ENCODE assay signal across 8 cellular contexts in the genomic region with DNA sequence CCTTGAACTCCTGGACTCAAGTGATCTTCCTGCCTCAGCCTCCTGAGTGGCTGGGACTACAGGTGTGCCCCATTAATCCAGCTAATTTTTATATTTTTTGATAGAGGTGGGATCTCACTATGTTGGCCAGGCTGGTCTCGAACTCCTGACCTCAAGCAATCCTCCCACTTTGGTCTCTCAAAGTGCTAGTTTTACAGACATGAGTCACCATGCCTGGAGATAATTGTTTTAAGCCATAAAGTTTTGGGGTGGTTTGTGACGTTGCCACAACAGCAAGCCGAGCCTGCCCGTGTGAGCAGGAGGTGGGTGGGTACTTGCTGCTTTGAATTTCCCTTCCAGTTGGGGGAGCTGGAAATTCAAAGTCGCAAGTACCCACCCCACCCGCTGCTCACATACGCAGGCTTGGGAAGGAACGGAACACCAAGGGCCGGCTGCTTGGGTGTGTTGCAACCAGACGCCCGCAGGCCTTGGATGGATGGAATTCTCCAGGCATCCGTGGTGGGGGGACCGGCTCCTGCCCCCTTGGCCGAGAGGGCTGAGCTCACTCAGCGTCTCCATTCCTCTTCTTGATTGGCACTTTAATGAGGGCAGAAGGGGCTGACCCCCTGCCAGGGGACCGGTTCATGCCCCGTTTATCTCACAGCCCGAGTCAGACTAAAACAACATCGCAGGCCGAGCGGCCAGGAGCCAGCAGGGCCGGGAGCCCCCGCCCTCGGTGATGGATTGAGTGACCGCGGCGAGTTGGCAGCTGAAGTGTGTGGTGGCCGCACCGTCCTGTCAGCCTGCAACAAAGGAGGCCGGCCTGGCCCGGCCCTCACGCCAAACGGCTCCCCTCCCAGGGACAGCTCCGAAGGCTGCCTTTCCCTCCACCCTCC.
DNase-seq lines count a peak whose midpoint lies in the region; ATAC-seq and TF ChIP-seq lines count a peak whose summit lies in the region.

No MANE protein-coding gene starts in this region.

- TF ChIP-seq CTCF in HFF-Myc (IDR thresholded peaks at IDR 0.05; ENCODE audit: low read depth, low read length, missing control alignments) (no peak), stomach (IDR thresholded peaks at IDR 0.05) (no peak)

- no peaks in the 10 kb centered on the region for H3K36me3 ChIP-seq in stomach

- TF ChIP-seq EP300 in stomach (IDR thresholded peaks at IDR 0.05): peak; percentile 77

- H3K9me3 ChIP-seq in stomach: no peaks in the 10 kb centered on the region

- ATAC-seq in HG03460 (IDR thresholded peaks at IDR 0.05; ENCODE audit: unreplicated experiment): no peak

- 19 to 39% (median 31%) methylated on average over 13 to 34 of the region's 34 CpGs for WGBS in stomach, 5 donors

- intact Hi-C loops in stomach (cut with DNase I; ENCODE audit: low total_unique reads): no loop called here

- no peaks in the 10 kb centered on the region for H3K27me3 ChIP-seq in stomach

- H3K4me3 ChIP-seq in HFF-Myc (replicated peaks; ENCODE audit: low read depth, low read length) (no peak overlapping the region), stomach (peak overlapping the region in 3 of 4 donors; percentile 2 to 18 (median 9))

- DNase-seq in HFF-Myc (ENCODE audit: extremely low read depth, low read depth) (peak; percentile 66), dermis blood vessel endothelial cell (peak; percentile 37), left kidney (ENCODE audit: low read depth, low spot score) (peak; percentile 96), stomach (peak; percentile 60), GOT3 (lab: John Stamatoyannopoulos, UW) (no peak), NCI-H446 (lab: John Stamatoyannopoulos, UW) (no peak)
- DNase-seq in NK-92 treated with Interleukin-12 subunit alpha and Interleukin-12 subunit beta, amount 100 ng/mL, for 24 hours (lab: John Stamatoyannopoulos, UW): no peak

- peaks cover 21 to 47% (median 31%) of the 10 kb centered on the region in 4 donors for H3K4me1 ChIP-seq in stomach

- TF ChIP-seq POLR2A in stomach (IDR thresholded peaks at IDR 0.05): no peak

- peak overlapping the region; percentile 55 to 84 (median 79) for H3K27ac ChIP-seq in stomach

Comparison
In these comparisons a context has a peak if more than half of its experiments do, and no peak if none do; other contexts are left out.
1. DNase-seq: peak in HFF-Myc (single experiment), dermis blood vessel endothelial cell (single experiment), left kidney (single experiment) and stomach (single experiment); none in NK-92 treated with Interleukin-12 subunit alpha and Interleukin-12 subunit beta, amount 100 ng/mL, for 24 hours (single experiment), GOT3 (single experiment) and NCI-H446 (0 of 2).